ENCODE assay signal across 8 cellular contexts in genomic region chr6:32439708-32440214, GRCh38. TPM values are rescaled to one million over a fixed set of nuclear protein-coding genes. Genes with fewer than 3 reads are reported as not detected.
A peak's percentile ranks its signal among the peaks of the same experiment; 100 is the strongest.
DNase-seq lines count a peak whose midpoint lies in the region; ATAC-seq and TF ChIP-seq lines count a peak whose summit lies in the region.

TSS of gene HLA-DRA (plus strand) at chr6:32439887. CDS start at chr6:32439951, 64 bp downstream.

- TF ChIP-seq EP300 in SK-N-SH (IDR thresholded peaks at IDR 0.05; ENCODE audit: borderline replicate concordance in 1 of 2, low read depth in 1 of 2, low read length in 1 of 2), result no peak

- H3K79me2 ChIP-seq in SK-N-SH (ENCODE audit: insufficient read depth), result no peaks in the 10 kb centered on the region

- no peaks in the 10 kb centered on the region for H3F3A ChIP-seq in SK-N-SH (replicated peaks; ENCODE audit: insufficient read depth)

- H2AFZ ChIP-seq in SK-N-SH (ENCODE audit: low read depth), result no peak within 1 kb of the TSS

- no peak for TF ChIP-seq CTCF in SK-N-SH (IDR thresholded peaks at IDR 0.05)
- TF ChIP-seq CTCF in choroid plexus epithelial cell (conservative IDR thresholded peaks at IDR 0.05; ENCODE audit: low read depth, low read length), result no peak
- no peak for TF ChIP-seq CTCF in thoracic aorta (IDR thresholded peaks at IDR 0.05)

- DNase-seq in ELR (ENCODE audit: low read depth), result peak; percentile 67
- peak; percentile 42 for DNase-seq in SK-N-SH
- peak; percentile 64 for DNase-seq in choroid plexus epithelial cell (ENCODE audit: low read depth)
- no peak for DNase-seq in thoracic aorta (ENCODE audit: low spot score)
- no peak for DNase-seq in NCI-H1105 treated with DMSO at 0.1 percent for 48 hours (lab: John Stamatoyannopoulos, UW)

- H3K9me3 ChIP-seq in SK-N-SH (no peaks in the 10 kb centered on the region; the same call in 1 of the 2 replicates), thoracic aorta (no peaks in the 10 kb centered on the region)

- H3K36me3 ChIP-seq in SK-N-SH (replicated peaks in 1 of 2; ENCODE audit: control insufficient read depth in 1 of 2, insufficient read depth in 2 of 2, low read length in 1 of 2), result no peaks in the 10 kb centered on the region
- H3K36me3 ChIP-seq in thoracic aorta, result no peaks in the 10 kb centered on the region

- H3K4me3 ChIP-seq in SK-N-SH (ENCODE audit: low read depth in 2 of 2, low read length in 1 of 2) (no peak within 1 kb of the TSS), choroid plexus epithelial cell (ENCODE audit: low read depth, low read length) (no peak within 1 kb of the TSS), thoracic aorta (peak within 1 kb of the TSS; percentile 69)

- H4K20me1 ChIP-seq in SK-N-SH (ENCODE audit: insufficient read depth), result no peaks in the 10 kb centered on the region

- H3K27me3 ChIP-seq in SK-N-SH (ENCODE audit: insufficient read depth) (peaks cover 9% of the 10 kb centered on the region; the same call in 1 of the 2 replicates), layer of hippocampus (ENCODE audit: control insufficient read depth, insufficient read depth, low read length) (no peaks in the 10 kb centered on the region), thoracic aorta (replicated peaks; ENCODE audit: insufficient read depth) (no peaks in the 10 kb centered on the region)

- CTCF ChIA-PET in SK-N-SH (lab: Yijun Ruan, JAX), result no interaction called here

- H3K4me2 ChIP-seq in SK-N-SH, result no peak within 1 kb of the TSS

- H3K4me1 ChIP-seq in SK-N-SH (ENCODE audit: control insufficient read depth in 1 of 2, insufficient read depth in 2 of 2, low read depth in 1 of 2, low read length in 1 of 2) (no peaks in the 10 kb centered on the region), thoracic aorta (ENCODE audit: control insufficient read depth in 1 of 2, low read depth in 2 of 2) (no peaks in the 10 kb centered on the region)

- ATAC-seq in GM19372 (IDR thresholded peaks at IDR 0.05; ENCODE audit: low read depth, unreplicated experiment) (peak; percentile 66), HG03442 (IDR thresholded peaks at IDR 0.05; ENCODE audit: unreplicated experiment) (peak; percentile 75), thoracic aorta (ENCODE audit: insufficient number of reproducible peaks, low FRiP score, low read depth) (no peak)

- no peaks in the 10 kb centered on the region for H3K9me2 ChIP-seq in SK-N-SH

- POLR2A ChIA-PET in SK-N-SH (lab: Yijun Ruan, JAX), result no interaction called here

- no peak within 1 kb of the TSS for H3K9ac ChIP-seq in SK-N-SH

- no peak for TF ChIP-seq RAD21 in SK-N-SH (IDR thresholded peaks at IDR 0.05; ENCODE audit: low read length)

- H3K27ac ChIP-seq in SK-N-SH (ENCODE audit: low read depth in 2 of 2, low read length in 1 of 2) (no peak within 1 kb of the TSS), layer of hippocampus (ENCODE audit: low read depth, low read length) (peak within 1 kb of the TSS; percentile 71), thoracic aorta (peak within 1 kb of the TSS; percentile 30 to 63)

- under 1% methylated on average over 8 of the region's 8 CpGs for WGBS in SK-N-SH (ENCODE audit: low lambda C conversion rate)

TF ChIP-seq in SK-N-SH, 30 proteins besides CTCF, POLR2A, EP300 and RAD21:
- TF ChIP-seq POLR2AphosphoS5 (IDR thresholded peaks at IDR 0.05; ENCODE audit: low read depth, low read length) (no peak), RFX5 (IDR thresholded peaks at IDR 0.05; ENCODE audit: low read length) (peak; percentile 100), ELF1 (IDR thresholded peaks at IDR 0.05) (no peak)

RNA-seq across cellular contexts. Expression of gene HLA-DRA, which starts in this region (rescaled TPM):
- polyA plus RNA-seq in SK-N-SH (2012; rRNA removed), result 0.10 TPM in 1 of 2 replicates, not detected in the other
- not detected in 2 replicates for polyA plus RNA-seq in SK-N-SH (2012; cell fraction: cytosol; rRNA removed)
- not detected in 2 replicates for polyA plus RNA-seq in SK-N-SH (2012; cell fraction: nucleus; rRNA removed)
- 100 to 1,000 TPM; 244 to 342 TPM for total RNA-seq in thoracic aorta

Comparison
In these comparisons a context has a peak if more than half of its experiments do, and no peak if none do; other contexts are left out.
1. Peak in DNase-seq in SK-N-SH; RNA of the gene not detected or under 1 TPM.
2. DNase-seq: peak in ELR (single experiment) and choroid plexus epithelial cell (single experiment); none in thoracic aorta (single experiment) and NCI-H1105 treated with DMSO at 0.1 percent for 48 hours (single experiment).
3. H3K27ac ChIP-seq: peak in layer of hippocampus (single experiment) and thoracic aorta (2 of 2); none in SK-N-SH (0 of 2).